ENCODE assay signal across 8 cellular contexts in the genomic region with DNA sequence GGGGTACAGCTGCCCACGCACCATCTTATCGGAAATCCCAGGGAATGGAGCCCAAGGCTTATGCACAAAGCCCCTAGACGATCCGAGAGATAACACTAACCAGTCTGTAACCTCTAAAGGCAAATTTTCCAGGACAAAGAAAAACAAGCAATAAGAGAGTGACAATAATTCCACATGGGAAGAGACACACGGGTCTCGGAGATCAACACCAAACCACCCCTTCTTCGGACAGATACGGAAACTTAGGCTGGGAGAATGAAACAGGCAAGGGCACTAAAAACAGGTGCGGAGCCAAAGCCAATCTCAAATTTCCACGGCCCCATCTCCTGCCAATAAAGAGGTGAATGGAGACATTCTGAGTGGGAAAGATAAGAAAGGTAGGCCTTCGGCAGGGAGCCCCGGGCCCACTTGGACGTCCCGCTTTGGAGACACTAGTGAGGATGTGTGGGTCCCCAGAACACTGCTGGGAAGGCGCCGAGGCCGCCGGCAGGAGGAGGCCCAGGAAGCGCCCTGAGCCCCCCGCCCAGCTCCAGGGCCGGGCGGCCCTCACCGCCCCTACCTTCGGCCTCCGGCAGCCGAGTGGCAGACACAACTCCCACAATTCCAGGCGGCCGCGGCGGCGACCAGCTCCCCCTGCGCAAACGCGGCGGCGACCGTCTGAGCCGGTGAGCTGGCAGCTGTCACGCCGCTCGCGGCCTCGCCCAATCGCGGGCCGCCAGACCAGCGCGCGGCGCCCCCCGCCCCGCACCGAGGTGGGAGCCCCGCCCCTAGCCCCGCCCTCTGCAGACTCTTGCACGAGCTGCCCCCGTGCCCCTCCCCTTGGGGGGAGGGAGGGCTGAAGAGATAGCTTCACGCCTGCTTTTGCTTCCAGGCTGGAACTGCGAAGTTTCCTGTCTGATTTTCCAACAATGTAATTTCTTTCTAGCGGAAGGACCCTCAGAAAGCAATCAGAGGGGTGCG. TPM values are rescaled to one million over a fixed set of nuclear protein-coding genes. Genes with fewer than 3 reads are reported as not detected.
DNase-seq lines count a peak whose midpoint lies in the region; ATAC-seq and TF ChIP-seq lines count a peak whose summit lies in the region.

Gene SIL1, minus strand, starts transcription at position 659 of the 960 bp plus-strand sequence. CDS start 70,525 bp downstream, outside the sequence.

- peak in 1 of 4 donors; percentile 9 for TF ChIP-seq EP300 in upper lobe of left lung (IDR thresholded peaks at IDR 0.05)

- DNase-seq in NCI-H1694 treated with DMSO at 0.1 percent for 48 hours (lab: John Stamatoyannopoulos, UW), result peak; percentile 80
- peak; percentile 89 for DNase-seq in amniotic stem cell (lab: John Stamatoyannopoulos, UW)
- DNase-seq in left cardiac atrium, result peak; percentile 98
- peak; percentile 98 for DNase-seq in posterior vena cava (ENCODE audit: low spot score)
- DNase-seq in upper lobe of left lung, result peak; percentile 97 to 99

- peak within 1 kb of the TSS; percentile 91 for H3K4me3 Mint-ChIP-seq in T-helper 1 cell treated with Interleukin-12 subunit alpha and Interleukin-12 subunit beta and Interleukin-4 antibody, amounts not matched to agents 30 μg/mL and 1 μg/mL, for 36 hours

- peak within 1 kb of the TSS; percentile 91 to 95 (median 93) for H3K27ac ChIP-seq in upper lobe of left lung

- peaks cover 19% of the 10 kb centered on the region for H3K4me1 Mint-ChIP-seq in T-helper 1 cell treated with Interleukin-12 subunit alpha and Interleukin-12 subunit beta and Interleukin-4 antibody, amounts not matched to agents 30 μg/mL and 1 μg/mL, for 36 hours (ENCODE audit: low read depth)

- ATAC-seq in GM18498 (IDR thresholded peaks at IDR 0.05; ENCODE audit: unreplicated experiment), result peak; percentile 98
- ATAC-seq in HG02885 (IDR thresholded peaks at IDR 0.05; ENCODE audit: poor library complexity, unreplicated experiment), result peak; percentile 98
- peak; percentile 100 for ATAC-seq in left cardiac atrium
- peak; percentile 97 to 99 for ATAC-seq in upper lobe of left lung (ENCODE audit: low FRiP score in 2 of 2)

- peak within 1 kb of the TSS; percentile 87 for H3K27ac Mint-ChIP-seq in T-helper 1 cell treated with Interleukin-12 subunit alpha and Interleukin-12 subunit beta and Interleukin-4 antibody, amounts not matched to agents 30 μg/mL and 1 μg/mL, for 36 hours

- intact Hi-C loops in left cardiac atrium (cut with DNase I) (no loop called here), posterior vena cava (cut with DNase I) (no loop called here)

- H3K4me3 ChIP-seq in upper lobe of left lung, result peak within 1 kb of the TSS; percentile 52 to 75 (median 73)

- TF ChIP-seq CTCF in upper lobe of left lung (IDR thresholded peaks at IDR 0.05), result peak in 2 of 6 experiments; percentile 19 to 26

- H3K27me3 ChIP-seq in upper lobe of left lung, result no peaks in the 10 kb centered on the region

- no peaks in the 10 kb centered on the region for H3K9me3 Mint-ChIP-seq in T-helper 1 cell treated with Interleukin-12 subunit alpha and Interleukin-12 subunit beta and Interleukin-4 antibody, amounts not matched to agents 30 μg/mL and 1 μg/mL, for 36 hours

- peaks cover 9% of the 10 kb centered on the region for H3K36me3 Mint-ChIP-seq in T-helper 1 cell treated with Interleukin-12 subunit alpha and Interleukin-12 subunit beta and Interleukin-4 antibody, amounts not matched to agents 30 μg/mL and 1 μg/mL, for 36 hours (ENCODE audit: low read depth)

- TF ChIP-seq POLR2A in upper lobe of left lung (IDR thresholded peaks at IDR 0.05), result peak; percentile 80 to 94 (median 88)

- H3K9me3 ChIP-seq in upper lobe of left lung, result no peaks in the 10 kb centered on the region

- no peaks in the 10 kb centered on the region for H3K27me3 Mint-ChIP-seq in T-helper 1 cell treated with Interleukin-12 subunit alpha and Interleukin-12 subunit beta and Interleukin-4 antibody, amounts not matched to agents 30 μg/mL and 1 μg/mL, for 36 hours (ENCODE audit: low read depth)

- peaks cover 10 to 33% (median 18%) of the 10 kb centered on the region in 4 donors for H3K4me1 ChIP-seq in upper lobe of left lung

- no peaks in the 10 kb centered on the region for H3K36me3 ChIP-seq in upper lobe of left lung

- 3 to 4% methylated on average over 21 to 22 of the region's 61 CpGs for WGBS in upper lobe of left lung, 2 donors

RNA-seq across cellular contexts. Expression of gene SIL1, which starts in this region (rescaled TPM):
- total RNA-seq in left cardiac atrium (10 to 100 TPM; 41.4 to 42.5 TPM), posterior vena cava (10 to 100 TPM; 42.8 to 55.1 TPM), upper lobe of left lung (10 to 100 TPM; 30.2 to 83.8 (median 51.2) TPM)

Comparison
In these comparisons a context has a peak if more than half of its experiments do, and no peak if none do; other contexts are left out.
1. Peak in every context shown above with its lines: DNase-seq, ATAC-seq, H3K4me3 ChIP-seq and H3K27ac ChIP-seq.